In the genomic region with DNA sequence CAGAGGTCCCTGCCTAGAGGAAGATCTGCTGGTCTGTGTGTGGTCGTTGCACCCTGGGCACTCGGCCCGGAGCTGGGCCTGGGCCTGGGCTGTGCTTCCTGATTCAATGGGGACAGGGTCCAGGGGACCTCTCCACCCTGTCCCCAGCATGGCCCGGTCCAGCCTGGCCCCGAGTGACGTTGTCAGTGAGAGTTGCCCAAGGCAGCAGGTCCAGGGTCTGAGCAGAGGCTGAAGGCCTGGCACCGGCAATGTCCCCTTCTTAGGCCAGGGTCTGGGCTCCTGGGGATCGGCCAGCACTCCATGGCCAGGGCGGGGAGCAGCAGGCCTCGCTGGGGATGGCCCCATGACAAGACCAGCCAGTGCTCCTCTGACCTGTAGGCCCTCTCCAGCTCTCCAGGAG, we compare ENCODE assay signal across 22 cellular contexts. TPM values are rescaled to one million over a fixed set of nuclear protein-coding genes. Genes with fewer than 3 reads are reported as not detected.
DNase-seq lines count a peak whose midpoint lies in the region; ATAC-seq, FAIRE-seq and TF ChIP-seq lines count a peak whose summit lies in the region.
"Had no signal": no experiment of that assay in that cellular context is flagged by ENCODE, and none has a peak within 500 bp of the region (broad histone marks: within the 10 kb centered on the region; RNA-seq: fewer than 3 reads in every experiment).

No MANE protein-coding gene starts in this region.

- no peak overlapping the region for H4K8ac ChIP-seq in IMR-90 (ENCODE audit: low read depth in 2 of 2, low read length in 2 of 2)

- H3K9ac ChIP-seq in IMR-90 (ENCODE audit: low read depth, low read length) (no peak overlapping the region), mammary epithelial cell (ENCODE audit: insufficient read depth, low read length) (peak overlapping the region; percentile 30), keratinocyte (ENCODE audit: control insufficient read depth, extremely low read depth, insufficient read depth, low read length) (peak overlapping the region; percentile 96)

- H3K79me1 ChIP-seq in IMR-90 (ENCODE audit: low read depth in 1 of 2, low read length in 2 of 2), result no peaks in the 10 kb centered on the region

- no peak overlapping the region for H3K27ac ChIP-seq in IMR-90 (ENCODE audit: insufficient read depth, low read length)
- H3K27ac ChIP-seq in mammary epithelial cell (ENCODE audit: insufficient read depth, low read depth, low read length), result peak overlapping the region; percentile 57
- peak overlapping the region; percentile 95 for H3K27ac ChIP-seq in keratinocyte (ENCODE audit: control insufficient read depth, insufficient read depth, low read length)
- peak overlapping the region; percentile 81 for H3K27ac ChIP-seq in suprapubic skin

- H3K36me3 ChIP-seq in IMR-90 (ENCODE audit: control insufficient read depth, insufficient read depth, low read length), result no peaks in the 10 kb centered on the region
- H3K36me3 ChIP-seq in mammary epithelial cell (ENCODE audit: insufficient read depth, low read length), result no peaks in the 10 kb centered on the region
- peaks cover 4 to 29% of the 10 kb centered on the region in 2 experiments for H3K36me3 ChIP-seq in keratinocyte (ENCODE audit: control insufficient read depth in 2 of 2, extremely low read depth in 1 of 2, insufficient read depth in 2 of 2, low read length in 2 of 2)
- no peaks in the 10 kb centered on the region for H3K36me3 ChIP-seq in suprapubic skin

- TF ChIP-seq CTCF in IMR-90 (conservative IDR thresholded peaks at IDR 0.05; ENCODE audit: low read depth, low read length) (no peak), mammary epithelial cell (conservative IDR thresholded peaks at IDR 0.05 in 1 of 2, IDR thresholded peaks at IDR 0.05 in 1 of 2; ENCODE audit: extremely low read depth in 1 of 2, insufficient read depth in 1 of 2, low read depth in 1 of 2, low read length in 2 of 2) (no peak), keratinocyte (optimal IDR thresholded peaks at IDR 0.05 in 1 of 3, IDR thresholded peaks at IDR 0.05 in 1 of 3, conservative IDR thresholded peaks at IDR 0.05 in 1 of 3; ENCODE audit: extremely low read depth in 1 of 3, insufficient read depth in 2 of 3, low read length in 3 of 3) (no peak), suprapubic skin (IDR thresholded peaks at IDR 0.05) (no peak)

- CTCF ChIA-PET in IMR-90 (lab: Yijun Ruan, JAX), result no interaction called here
- CTCF ChIA-PET in mammary epithelial cell (lab: Charles Lee; ENCODE audit: low non-redundant PET), result no interaction called here

- dilution Hi-C loops in IMR-90 (cut with HindIII; ENCODE audit: low sequenced_read_pairs, unreplicated experiment), result no loop called here
- dilution Hi-C loops in mammary epithelial cell (cut with HindIII; ENCODE audit: low sequenced_read_pairs), result loop anchor here (10.0 kb wide), 2 partner anchors 137 to 167 kb away; no protein-coding TSS in a partner anchor
- dilution Hi-C loops in keratinocyte (cut with MboI; ENCODE audit: extremely low pct_ligation_motif_present, low sequenced_read_pairs), result no loop called here

- no peaks in the 10 kb centered on the region for H3K4me1 ChIP-seq in IMR-90 (ENCODE audit: control insufficient read depth, insufficient read depth, low read length)
- H3K4me1 ChIP-seq in mammary epithelial cell (ENCODE audit: insufficient read depth, low read length), result peaks cover 54% of the 10 kb centered on the region
- peaks cover 45% of the 10 kb centered on the region for H3K4me1 ChIP-seq in keratinocyte (ENCODE audit: control insufficient read depth, extremely low read depth, insufficient read depth, low read length)
- H3K4me1 ChIP-seq in suprapubic skin, result peaks cover 43% of the 10 kb centered on the region

- H4K20me1 ChIP-seq in IMR-90 (ENCODE audit: insufficient read depth, low read length), result no peaks in the 10 kb centered on the region; the same call in 1 of the 2 replicates
- H4K20me1 ChIP-seq in mammary epithelial cell (ENCODE audit: insufficient read depth, low read length), result no peaks in the 10 kb centered on the region
- peaks cover 7% of the 10 kb centered on the region for H4K20me1 ChIP-seq in keratinocyte (ENCODE audit: control insufficient read depth, extremely low read depth, insufficient read depth, low read length)

- TF ChIP-seq POLR2A in IMR-90 (IDR thresholded peaks at IDR 0.05; ENCODE audit: low read depth, low read length), result no peak
- no peak for TF ChIP-seq POLR2A in suprapubic skin (IDR thresholded peaks at IDR 0.05)

- H2BK20ac ChIP-seq in IMR-90 (ENCODE audit: low read depth, low read length), result no peak overlapping the region

- H3K4me2 ChIP-seq in IMR-90 (ENCODE audit: low read depth, low read length) (no peak overlapping the region), mammary epithelial cell (ENCODE audit: insufficient read depth, low read depth, low read length) (peak overlapping the region; percentile 98), keratinocyte (ENCODE audit: control insufficient read depth, extremely low read depth, insufficient read depth, low read depth, low read length) (peak overlapping the region; percentile 97)
- H3K4me2 ChIP-seq: GM23338 had no signal

- intact Hi-C loops in IMR-90 (cut with micrococcal nuclease), result no loop called here
- intact Hi-C loops in mammary epithelial cell (cut with micrococcal nuclease), result no loop called here

- H2BK5ac ChIP-seq in IMR-90 (ENCODE audit: low read depth, low read length, poor library complexity, severe bottlenecking), result no peak overlapping the region

- H4K5ac ChIP-seq in IMR-90 (ENCODE audit: low read depth, low read length), result no peak overlapping the region

- H3K27me3 ChIP-seq in IMR-90 (ENCODE audit: control insufficient read depth, insufficient read depth, low read length) (peaks cover 24% of the 10 kb centered on the region), mammary epithelial cell (ENCODE audit: insufficient read depth, low read length) (no peaks in the 10 kb centered on the region), keratinocyte (ENCODE audit: control insufficient read depth, extremely low read depth, insufficient read depth, low read length) (no peaks in the 10 kb centered on the region), suprapubic skin (peaks cover 35% of the 10 kb centered on the region)

- no peak overlapping the region for H3K56ac ChIP-seq in IMR-90 (ENCODE audit: extremely low read depth, insufficient read depth, low read length)

- H2AFZ ChIP-seq in IMR-90 (replicated peaks; ENCODE audit: low read length, poor library complexity), result no peak overlapping the region
- peak overlapping the region; percentile 78 for H2AFZ ChIP-seq in mammary epithelial cell (ENCODE audit: low read depth, low read length)
- peak overlapping the region; percentile 19 for H2AFZ ChIP-seq in keratinocyte (ENCODE audit: control insufficient read depth, low read length)
- H2AFZ ChIP-seq: GM23338 had no signal

- no peak overlapping the region for H3K18ac ChIP-seq in IMR-90 (ENCODE audit: low read depth, low read length)

- no peak for TF ChIP-seq EP300 in suprapubic skin (IDR thresholded peaks at IDR 0.05)

- DNase-seq in IMR-90 (no peak), mammary epithelial cell (no peak), keratinocyte (ENCODE audit: low read depth, low spot score) (no peak), suprapubic skin (ENCODE audit: low spot score in 2 of 2) (no peak), NCI-H2196 (lab: John Stamatoyannopoulos, UW; ENCODE audit: unreplicated experiment) (no peak)
- DNase-seq in activated CD4-positive, alpha-beta T cell treated with anti-CD3 and anti-CD28 coated beads, Interleukin-2, amount 50 U/mL, for 4 hours, result no peak
- DNase-seq: CD4-positive, alpha-beta T cell; H9; NCI-H1092 treated with DMSO at 0.1 percent for 48 hours; NCI-H1436; NCI-H187 treated with DMSO at 0.1 percent for 48 hours; NCI-H2171 treated with DMSO at 0.1 percent for 48 hours; NCI-H524 treated with DMSO at 0.1 percent for 48 hours; NCI-H774; NK-92 treated with Interleukin-12 subunit alpha and Interleukin-12 subunit beta, amount 100 ng/mL, for 24 hours; PC-3; Right ventricle myocardium superior had no signal

- no peak overlapping the region for H3K14ac ChIP-seq in IMR-90 (replicated peaks; ENCODE audit: low read depth, low read length)

- H3K4me3 ChIP-seq in IMR-90 (ENCODE audit: insufficient read depth, low read depth, low read length), result no peak overlapping the region
- H3K4me3 ChIP-seq in mammary epithelial cell (replicated peaks in 1 of 3; ENCODE audit: insufficient read depth in 1 of 3, low read depth in 2 of 3, low read length in 3 of 3), result peak overlapping the region in 1 of 3 experiments; percentile 75
- H3K4me3 ChIP-seq in keratinocyte (ENCODE audit: control insufficient read depth in 2 of 3, extremely low read depth in 1 of 3, insufficient read depth in 2 of 3, low read depth in 1 of 3, low read length in 3 of 3), result peak overlapping the region; percentile 62 to 81 (median 79)
- peak overlapping the region; percentile 49 for H3K4me3 ChIP-seq in suprapubic skin
- H3K4me3 ChIP-seq: GM23338 had no signal

- POLR2A ChIA-PET in IMR-90 (lab: Charles Lee; ENCODE audit: unreplicated experiment), result no interaction called here

- no peak overlapping the region for H3K4ac ChIP-seq in IMR-90 (ENCODE audit: low read depth, low read length)

- H2AK5ac ChIP-seq in IMR-90 (ENCODE audit: low read depth, low read length), result no peak overlapping the region

- H2BK120ac ChIP-seq in IMR-90 (ENCODE audit: low read depth, low read length), result no peak overlapping the region

- no TSS peak for BruUV-seq in IMR-90 (replicated peaks; lab: Mats Ljungman, UMichigan)
- no TSS peak for BruUV-seq in mammary epithelial cell (replicated peaks; lab: Mats Ljungman, UMichigan)

- 72% methylated on average over 7 of the region's 10 CpGs; no CpG with 5 or more reads in 1 of the 2 experiments for WGBS in IMR-90 (ENCODE audit: extremely low coverage in 2 of 2, insufficient read length in 1 of 2), 2 experiments
- WGBS in mammary epithelial cell (ENCODE audit: low coverage, missing lambda C conversion rate), result 3% methylated on average over 5 of the region's 10 CpGs
- WGBS in suprapubic skin, result 20% methylated on average over 5 of the region's 10 CpGs

- peak overlapping the region; percentile 37 for H2AK9ac ChIP-seq in IMR-90 (replicated peaks; ENCODE audit: low read depth, low read length, poor library complexity)

- FAIRE-seq in keratinocyte (lab: Jason Lieb, UNC), result no peak
- FAIRE-seq: D721Med had no signal

- H4K91ac ChIP-seq in IMR-90 (ENCODE audit: insufficient read depth, low read depth, low read length), result no peak overlapping the region

- no peak for TF ChIP-seq RAD21 in IMR-90 (IDR thresholded peaks at IDR 0.05; ENCODE audit: low read length)

- H3K79me2 ChIP-seq in mammary epithelial cell (ENCODE audit: insufficient read depth, low read length) (peaks cover 46% of the 10 kb centered on the region), keratinocyte (ENCODE audit: control insufficient read depth, insufficient read depth, low read length) (peaks cover 52% of the 10 kb centered on the region)

- no peak overlapping the region for H2BK15ac ChIP-seq in IMR-90 (ENCODE audit: low read depth, low read length)

- peaks cover 9% of the 10 kb centered on the region for H3K9me3 ChIP-seq in IMR-90 (ENCODE audit: control insufficient read depth, insufficient read depth, low read length)
- peaks cover 7% of the 10 kb centered on the region for H3K9me3 ChIP-seq in mammary epithelial cell (replicated peaks; ENCODE audit: insufficient read depth, low read length)
- peaks cover 6% of the 10 kb centered on the region for H3K9me3 ChIP-seq in keratinocyte (ENCODE audit: control insufficient read depth, low read depth, low read length)
- H3K9me3 ChIP-seq in suprapubic skin, result no peaks in the 10 kb centered on the region

- ATAC-seq in IMR-90 (ENCODE audit: low read depth) (no peak), HG03520 (IDR thresholded peaks at IDR 0.05; ENCODE audit: unreplicated experiment) (no peak)
- ATAC-seq: GM23338, PC-3 had no signal

- in situ Hi-C loops in IMR-90 (cut with MboI; ENCODE audit: low sequenced_read_pairs) (loop anchor here (25.0 kb wide), 1 partner anchor 634 kb away; a partner anchor contains a TSS), mammary epithelial cell (cut with MboI; ENCODE audit: low sequenced_read_pairs in 2 of 2) (loop anchor here in 1 of 2 donors (10.0 kb wide), 2 partner anchors 117 to 997 kb away; no protein-coding TSS in a partner anchor)

- H3K23ac ChIP-seq in IMR-90 (ENCODE audit: low read depth, low read length), result no peak overlapping the region

- H3K9me1 ChIP-seq in IMR-90 (ENCODE audit: insufficient read depth, low read length) (no peaks in the 10 kb centered on the region), keratinocyte (ENCODE audit: control insufficient read depth, extremely low read depth, insufficient read depth, low read length) (no peaks in the 10 kb centered on the region)

RNA-seq across cellular contexts. Expression of a gene that starts 15.6 kb away (rescaled TPM):
- total RNA-seq in IMR-90 (2012; rRNA removed) (18.9 and 19.7 TPM in 2 replicates), mammary epithelial cell (10 to 100 TPM; 29.5 to 32.8 TPM), suprapubic skin (10 to 100 TPM; 16.2 to 39.2 (median 27.3) TPM)
- polyA plus RNA-seq in IMR-90 (2012; rRNA removed) (16.9 and 19.4 TPM in 2 replicates), mammary epithelial cell (22.4 TPM), keratinocyte (13.8 to 17.6 TPM (median 17.0 TPM) in 3 replicates)
- 16.4 and 25.8 TPM in 2 replicates for polyA plus RNA-seq in IMR-90 (2012; cell fraction: cytosol; rRNA removed)
- polyA plus RNA-seq in IMR-90 (2012; cell fraction: nucleus; rRNA removed; ENCODE audit: low replicate concordance), result 21.3 and 37.5 TPM in 2 replicates
- polyA minus RNA-seq in mammary epithelial cell (10.7 TPM), keratinocyte (7.5 to 12.8 TPM (median 8.0 TPM) in 3 replicates)
- polyA plus RNA-seq in keratinocyte (2011; ENCODE audit: low read depth), result 3.0 TPM
- 9.6 and 17.7 TPM in 2 replicates for polyA plus RNA-seq in keratinocyte (2011; cell fraction: cytosol; rRNA removed)
- polyA plus RNA-seq in keratinocyte (2011; cell fraction: nucleus; rRNA removed), result 10.6 and 14.8 TPM in 2 replicates
- polyA plus RNA-seq in keratinocyte (2012; ENCODE audit: low replicate concordance), result 7.6 and 16.4 TPM in 2 replicates
- polyA minus RNA-seq in keratinocyte (2011; cell fraction: cytosol; rRNA and poly(A)+ RNA removed), result 25.1 TPM
- 6.6 and 7.2 TPM in 2 replicates for polyA minus RNA-seq in keratinocyte (2011; cell fraction: nucleus; rRNA and poly(A)+ RNA removed)

RNA-seq across cellular contexts. Expression of a gene that starts 36.3 kb away (rescaled TPM):
- total RNA-seq in IMR-90 (2012; rRNA removed), result 47.1 and 51.7 TPM in 2 replicates
- polyA plus RNA-seq in IMR-90 (2012; rRNA removed), result 232 and 240 TPM in 2 replicates
- polyA plus RNA-seq in IMR-90 (2012; cell fraction: cytosol; rRNA removed), result 56.5 and 249 TPM in 2 replicates
- 139 and 335 TPM in 2 replicates for polyA plus RNA-seq in IMR-90 (2012; cell fraction: nucleus; rRNA removed; ENCODE audit: low replicate concordance)
- 100 to 1,000 TPM in 1 of 2 donors, 10 to 100 TPM in 1; 45.5 to 162 TPM for total RNA-seq in mammary epithelial cell
- 131 TPM for polyA plus RNA-seq in mammary epithelial cell
- 246 TPM for polyA minus RNA-seq in mammary epithelial cell
- 242 to 297 TPM (median 254 TPM) in 3 replicates for polyA plus RNA-seq in keratinocyte
- polyA plus RNA-seq in keratinocyte (2011; ENCODE audit: low read depth), result 34.5 TPM
- polyA plus RNA-seq in keratinocyte (2011; cell fraction: cytosol; rRNA removed), result 255 and 328 TPM in 2 replicates
- 371 and 414 TPM in 2 replicates for polyA plus RNA-seq in keratinocyte (2011; cell fraction: nucleus; rRNA removed)
- polyA plus RNA-seq in keratinocyte (2012; ENCODE audit: low replicate concordance), result 127 and 149 TPM in 2 replicates
- 101 to 343 TPM (median 322 TPM) in 3 replicates for polyA minus RNA-seq in keratinocyte
- 71.6 TPM for polyA minus RNA-seq in keratinocyte (2011; cell fraction: cytosol; rRNA and poly(A)+ RNA removed)
- polyA minus RNA-seq in keratinocyte (2011; cell fraction: nucleus; rRNA and poly(A)+ RNA removed), result 35.3 and 96.4 TPM in 2 replicates
- total RNA-seq in suprapubic skin, result 10 to 100 TPM; 56.9 to 86.5 (median 81.4) TPM

RNA-seq across cellular contexts. Expression of a gene that starts 36.6 kb away (rescaled TPM):
- total RNA-seq in IMR-90 (2012; rRNA removed) (3.0 and 3.6 TPM in 2 replicates), mammary epithelial cell (10 to 100 TPM in 1 of 2 donors, 1 to 10 TPM in 1; 9.8 to 12.8 TPM), suprapubic skin (10 to 100 TPM in 2 of 4 donors, 1 to 10 TPM in 2; 5.7 to 13.4 (median 8.5) TPM)
- polyA plus RNA-seq in IMR-90 (2012; rRNA removed) (3.5 and 4.2 TPM in 2 replicates), mammary epithelial cell (4.0 TPM), keratinocyte (2.1 to 3.9 TPM (median 3.7 TPM) in 3 replicates)
- 2.4 and 3.1 TPM in 2 replicates for polyA plus RNA-seq in IMR-90 (2012; cell fraction: cytosol; rRNA removed)
- polyA plus RNA-seq in IMR-90 (2012; cell fraction: nucleus; rRNA removed; ENCODE audit: low replicate concordance), result 12.6 and 13.7 TPM in 2 replicates
- polyA minus RNA-seq in mammary epithelial cell (9.5 TPM), keratinocyte (5.3 to 6.3 TPM (median 5.9 TPM) in 3 replicates)
- polyA plus RNA-seq in keratinocyte (2011; ENCODE audit: low read depth), result 1.3 TPM
- 1.6 and 2.2 TPM in 2 replicates for polyA plus RNA-seq in keratinocyte (2011; cell fraction: cytosol; rRNA removed)
- 7.3 and 8.8 TPM in 2 replicates for polyA plus RNA-seq in keratinocyte (2011; cell fraction: nucleus; rRNA removed)
- polyA plus RNA-seq in keratinocyte (2012; ENCODE audit: low replicate concordance), result 2.3 and 4.0 TPM in 2 replicates
- 2.3 TPM for polyA minus RNA-seq in keratinocyte (2011; cell fraction: cytosol; rRNA and poly(A)+ RNA removed)
- 4.7 and 7.0 TPM in 2 replicates for polyA minus RNA-seq in keratinocyte (2011; cell fraction: nucleus; rRNA and poly(A)+ RNA removed)

RNA-seq across cellular contexts. Expression of a gene that starts 48.1 kb away (rescaled TPM):
- total RNA-seq in IMR-90 (2012; rRNA removed) (0.18 and 0.28 TPM in 2 replicates), mammary epithelial cell (100 to 1,000 TPM; 113 to 157 TPM), suprapubic skin (100 to 1,000 TPM in 3 of 4 donors, 10 to 100 TPM in 1; 83.3 to 324 (median 130) TPM)
- polyA plus RNA-seq in IMR-90 (2012; rRNA removed) (1.9 and 2.4 TPM in 2 replicates), mammary epithelial cell (56.2 TPM), keratinocyte (57.4 to 74.0 TPM (median 66.3 TPM) in 3 replicates)
- 1.4 and 2.4 TPM in 2 replicates for polyA plus RNA-seq in IMR-90 (2012; cell fraction: cytosol; rRNA removed)
- polyA plus RNA-seq in IMR-90 (2012; cell fraction: nucleus; rRNA removed; ENCODE audit: low replicate concordance), result 7.8 and 21.5 TPM in 2 replicates
- polyA minus RNA-seq in mammary epithelial cell (36.6 TPM), keratinocyte (57.0 to 77.1 TPM (median 64.7 TPM) in 3 replicates)
- 17.9 TPM for polyA plus RNA-seq in keratinocyte (2011; ENCODE audit: low read depth)
- 24.2 and 50.6 TPM in 2 replicates for polyA plus RNA-seq in keratinocyte (2011; cell fraction: cytosol; rRNA removed)
- 215 and 298 TPM in 2 replicates for polyA plus RNA-seq in keratinocyte (2011; cell fraction: nucleus; rRNA removed)
- 46.5 and 86.1 TPM in 2 replicates for polyA plus RNA-seq in keratinocyte (2012; ENCODE audit: low replicate concordance)
- 123 TPM for polyA minus RNA-seq in keratinocyte (2011; cell fraction: cytosol; rRNA and poly(A)+ RNA removed)
- 170 and 173 TPM in 2 replicates for polyA minus RNA-seq in keratinocyte (2011; cell fraction: nucleus; rRNA and poly(A)+ RNA removed)
- total RNA-seq: A172, SK-MEL-5 had no signal
- polyA plus RNA-seq: GM23338 had no signal
